ENCODE assay signal across 1 cellular context in the genomic region with DNA sequence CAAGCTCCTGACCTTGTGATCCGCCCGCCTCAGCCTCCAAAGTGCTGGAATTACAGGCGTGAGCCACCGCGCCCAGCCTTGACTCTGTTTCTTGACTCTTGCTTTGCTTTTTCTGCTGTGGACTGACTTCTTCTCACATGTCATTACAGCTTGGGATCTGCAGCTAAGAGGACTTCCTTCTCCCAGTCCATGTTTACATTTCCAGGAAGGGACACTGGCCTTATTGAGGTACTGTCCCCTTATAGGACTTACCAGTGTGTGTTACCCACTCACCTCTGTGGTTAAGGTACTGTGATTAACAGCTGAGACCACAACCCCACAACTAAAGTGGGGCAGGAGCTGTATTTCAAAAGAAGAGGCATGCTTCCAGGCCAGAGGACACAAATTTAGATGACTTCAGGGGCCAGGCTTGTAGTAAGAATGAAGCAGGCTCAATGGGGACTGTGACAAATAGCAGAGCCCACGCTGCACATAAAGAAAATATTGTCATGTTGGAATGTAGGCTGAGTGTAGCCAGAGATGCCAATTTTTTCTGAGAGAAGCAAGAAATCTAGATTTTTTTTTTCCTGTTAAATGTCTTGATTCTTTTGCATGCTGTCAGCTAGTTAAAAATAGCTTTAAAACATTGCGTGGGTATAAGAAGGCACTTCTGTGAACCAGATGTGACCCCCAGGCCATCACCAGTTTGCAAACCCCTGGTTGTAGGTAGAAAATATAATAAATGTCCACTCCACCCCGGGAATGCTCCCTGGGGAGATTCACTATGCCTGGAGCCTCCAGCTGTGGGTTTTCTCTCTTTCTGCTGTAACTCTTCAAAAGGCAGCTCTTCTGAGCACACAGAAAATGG.
TF ChIP-seq lines count a peak whose summit lies in the region.

No MANE protein-coding gene starts in this region.

TF ChIP-seq in HepG2, 621 proteins besides CTCF, POLR2A, EP300 and RAD21 (continued from another document):
- TF ChIP-seq, protein P1, sequence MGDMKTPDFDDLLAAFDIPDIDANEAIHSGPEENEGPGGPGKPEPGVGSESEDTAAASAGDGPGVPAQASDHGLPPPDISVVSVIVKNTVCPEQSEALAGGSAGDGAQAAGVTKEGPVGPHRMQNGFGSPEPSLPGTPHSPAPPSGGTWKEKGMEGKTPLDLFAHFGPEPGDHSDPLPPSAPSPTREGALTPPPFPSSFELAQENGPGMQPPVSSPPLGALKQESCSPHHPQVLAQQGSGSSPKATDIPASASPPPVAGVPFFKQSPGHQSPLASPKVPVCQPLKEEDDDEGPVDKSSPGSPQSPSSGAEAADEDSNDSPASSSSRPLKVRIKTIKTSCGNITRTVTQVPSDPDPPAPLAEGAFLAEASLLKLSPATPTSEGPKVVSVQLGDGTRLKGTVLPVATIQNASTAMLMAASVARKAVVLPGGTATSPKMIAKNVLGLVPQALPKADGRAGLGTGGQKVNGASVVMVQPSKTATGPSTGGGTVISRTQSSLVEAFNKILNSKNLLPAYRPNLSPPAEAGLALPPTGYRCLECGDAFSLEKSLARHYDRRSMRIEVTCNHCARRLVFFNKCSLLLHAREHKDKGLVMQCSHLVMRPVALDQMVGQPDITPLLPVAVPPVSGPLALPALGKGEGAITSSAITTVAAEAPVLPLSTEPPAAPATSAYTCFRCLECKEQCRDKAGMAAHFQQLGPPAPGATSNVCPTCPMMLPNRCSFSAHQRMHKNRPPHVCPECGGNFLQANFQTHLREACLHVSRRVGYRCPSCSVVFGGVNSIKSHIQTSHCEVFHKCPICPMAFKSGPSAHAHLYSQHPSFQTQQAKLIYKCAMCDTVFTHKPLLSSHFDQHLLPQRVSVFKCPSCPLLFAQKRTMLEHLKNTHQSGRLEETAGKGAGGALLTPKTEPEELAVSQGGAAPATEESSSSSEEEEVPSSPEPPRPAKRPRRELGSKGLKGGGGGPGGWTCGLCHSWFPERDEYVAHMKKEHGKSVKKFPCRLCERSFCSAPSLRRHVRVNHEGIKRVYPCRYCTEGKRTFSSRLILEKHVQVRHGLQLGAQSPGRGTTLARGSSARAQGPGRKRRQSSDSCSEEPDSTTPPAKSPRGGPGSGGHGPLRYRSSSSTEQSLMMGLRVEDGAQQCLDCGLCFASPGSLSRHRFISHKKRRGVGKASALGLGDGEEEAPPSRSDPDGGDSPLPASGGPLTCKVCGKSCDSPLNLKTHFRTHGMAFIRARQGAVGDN (CRISPR knock-in tag; IDR thresholded peaks at IDR 0.05), result no peak
- 0 out of 2 replicates have a peak, but pooled peaks have one; percentile 26 for TF ChIP-seq ZFX (CRISPR knock-in tag; IDR thresholded peaks at IDR 0.05; ENCODE audit: low read depth)
- TF ChIP-seq ZNF616 (CRISPR knock-in tag; IDR thresholded peaks at IDR 0.05; ENCODE audit: low read depth), result no peak
- TF ChIP-seq, protein P2, sequence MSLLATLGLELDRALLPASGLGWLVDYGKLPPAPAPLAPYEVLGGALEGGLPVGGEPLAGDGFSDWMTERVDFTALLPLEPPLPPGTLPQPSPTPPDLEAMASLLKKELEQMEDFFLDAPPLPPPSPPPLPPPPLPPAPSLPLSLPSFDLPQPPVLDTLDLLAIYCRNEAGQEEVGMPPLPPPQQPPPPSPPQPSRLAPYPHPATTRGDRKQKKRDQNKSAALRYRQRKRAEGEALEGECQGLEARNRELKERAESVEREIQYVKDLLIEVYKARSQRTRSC (CRISPR knock-in tag; IDR thresholded peaks at IDR 0.05; ENCODE audit: low read depth), result no peak
- TF ChIP-seq FOXK1 (CRISPR knock-in tag; IDR thresholded peaks at IDR 0.05; ENCODE audit: borderline replicate concordance, low read depth), result 0 out of 2 replicates have a peak, but pooled peaks have one; percentile 31
- no peak for TF ChIP-seq ZEB1 (IDR thresholded peaks at IDR 0.05; ENCODE audit: insufficient replicate concordance, low read depth)
- no peak for TF ChIP-seq ZKSCAN1 (IDR thresholded peaks at IDR 0.05; ENCODE audit: low read length)
- TF ChIP-seq DBP (CRISPR knock-in tag; IDR thresholded peaks at IDR 0.05; ENCODE audit: not compliant biosample characterization), result no peak
- 0 out of 2 replicates have a peak, but pooled peaks have one; percentile 14 for TF ChIP-seq FOXK2 (IDR thresholded peaks at IDR 0.05)
- peak; percentile 46; the same call in 1 of the 2 replicates for TF ChIP-seq ZNF556 (CRISPR knock-in tag; IDR thresholded peaks at IDR 0.05; ENCODE audit: borderline replicate concordance)
- no peak for TF ChIP-seq ZNF180 (CRISPR knock-in tag; IDR thresholded peaks at IDR 0.05; ENCODE audit: borderline replicate concordance, low read depth)
- TF ChIP-seq ZNF761 (CRISPR knock-in tag; conservative IDR thresholded peaks at IDR 0.05), result no peak
- TF ChIP-seq FOXA1 (IDR thresholded peaks at IDR 0.05), result no peak
- peak; percentile 64 for TF ChIP-seq FOXA1 (CRISPR knock-in tag; IDR thresholded peaks at IDR 0.05)
- TF ChIP-seq DRAP1 (CRISPR knock-in tag; IDR thresholded peaks at IDR 0.05), result no peak
- no peak for TF ChIP-seq ZNF558 (CRISPR knock-in tag; IDR thresholded peaks at IDR 0.05; ENCODE audit: borderline replicate concordance)
- TF ChIP-seq ELF4 (CRISPR knock-in tag; IDR thresholded peaks at IDR 0.05; ENCODE audit: borderline replicate concordance), result no peak
- TF ChIP-seq ELF3 (CRISPR knock-in tag; IDR thresholded peaks at IDR 0.05), result 0 out of 2 replicates have a peak, but pooled peaks have one; percentile 31
- TF ChIP-seq MIER3 (CRISPR knock-in tag; IDR thresholded peaks at IDR 0.05; ENCODE audit: borderline replicate concordance), result no peak
